Comparison of ENCODE assay signal across 8 cellular contexts in genomic region chr1:43946244-43947060, GRCh38. TPM values are rescaled to one million over a fixed set of nuclear protein-coding genes. Genes with fewer than 3 reads are reported as not detected.
DNase-seq lines count a peak whose midpoint lies in the region; ATAC-seq, FAIRE-seq and TF ChIP-seq lines count a peak whose summit lies in the region.

A gene with protein sequence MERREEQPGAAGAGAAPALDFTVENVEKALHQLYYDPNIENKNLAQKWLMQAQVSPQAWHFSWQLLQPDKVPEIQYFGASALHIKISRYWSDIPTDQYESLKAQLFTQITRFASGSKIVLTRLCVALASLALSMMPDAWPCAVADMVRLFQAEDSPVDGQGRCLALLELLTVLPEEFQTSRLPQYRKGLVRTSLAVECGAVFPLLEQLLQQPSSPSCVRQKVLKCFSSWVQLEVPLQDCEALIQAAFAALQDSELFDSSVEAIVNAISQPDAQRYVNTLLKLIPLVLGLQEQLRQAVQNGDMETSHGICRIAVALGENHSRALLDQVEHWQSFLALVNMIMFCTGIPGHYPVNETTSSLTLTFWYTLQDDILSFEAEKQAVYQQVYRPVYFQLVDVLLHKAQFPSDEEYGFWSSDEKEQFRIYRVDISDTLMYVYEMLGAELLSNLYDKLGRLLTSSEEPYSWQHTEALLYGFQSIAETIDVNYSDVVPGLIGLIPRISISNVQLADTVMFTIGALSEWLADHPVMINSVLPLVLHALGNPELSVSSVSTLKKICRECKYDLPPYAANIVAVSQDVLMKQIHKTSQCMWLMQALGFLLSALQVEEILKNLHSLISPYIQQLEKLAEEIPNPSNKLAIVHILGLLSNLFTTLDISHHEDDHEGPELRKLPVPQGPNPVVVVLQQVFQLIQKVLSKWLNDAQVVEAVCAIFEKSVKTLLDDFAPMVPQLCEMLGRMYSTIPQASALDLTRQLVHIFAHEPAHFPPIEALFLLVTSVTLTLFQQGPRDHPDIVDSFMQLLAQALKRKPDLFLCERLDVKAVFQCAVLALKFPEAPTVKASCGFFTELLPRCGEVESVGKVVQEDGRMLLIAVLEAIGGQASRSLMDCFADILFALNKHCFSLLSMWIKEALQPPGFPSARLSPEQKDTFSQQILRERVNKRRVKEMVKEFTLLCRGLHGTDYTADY (plus strand): TSS chr1:43946950. CDS start chr1:43947601, 651 bp downstream.

- TF ChIP-seq CTCF in prostate gland (IDR thresholded peaks at IDR 0.05) = peak; percentile 62 to 95 (median 80)

- H3K4me3 ChIP-seq in prostate gland (peak within 1 kb of the TSS; percentile 69 to 73), urinary bladder (ENCODE audit: low read depth, low read length) (peak within 1 kb of the TSS; percentile 67)

- intact Hi-C loops in left cardiac atrium (cut with DNase I) (no loop called here), prostate gland (cut with DNase I) (no loop called here)

- H3K4me1 ChIP-seq in prostate gland (replicated peaks) = peaks cover 17% of the 10 kb centered on the region
- H3K4me1 ChIP-seq in urinary bladder (ENCODE audit: insufficient read depth) = peaks cover 3% of the 10 kb centered on the region

- no peaks in the 10 kb centered on the region for H3K9me3 ChIP-seq in prostate gland

- no peaks in the 10 kb centered on the region for H3K27me3 ChIP-seq in prostate gland (replicated peaks; ENCODE audit: insufficient read depth)

- WGBS in prostate gland = under 1% methylated on average over 45 of the region's 73 CpGs
- under 1% methylated on average over 73 of the region's 73 CpGs for WGBS in urinary bladder

- DNase-seq in GM12892 (ENCODE audit: insufficient read length) (peak; percentile 99), NCI-H1436 (lab: John Stamatoyannopoulos, UW) (peak; percentile 94), T-helper 1 cell (peak; percentile 86 to 97 (median 90)), amniotic epithelial cell (ENCODE audit: low read depth) (peak; percentile 93), left cardiac atrium (peak; percentile 96), prostate gland (ENCODE audit: low spot score) (peak; percentile 94)

- TF ChIP-seq POLR2A in GM12892 (IDR thresholded peaks at IDR 0.05; ENCODE audit: low read depth, low read length) (peak; percentile 88), prostate gland (IDR thresholded peaks at IDR 0.05) (peak; percentile 50)

- H3K36me3 ChIP-seq in prostate gland = no peaks in the 10 kb centered on the region
- H3K36me3 ChIP-seq in urinary bladder (ENCODE audit: insufficient read depth) = peaks cover 2% of the 10 kb centered on the region

- FAIRE-seq in GM12892 (lab: Jason Lieb, UNC) = peak; percentile 98

- ATAC-seq in HG02840 (IDR thresholded peaks at IDR 0.05; ENCODE audit: low FRiP score, unreplicated experiment) (peak; percentile 87), left cardiac atrium (peak; percentile 97)

- H3K27ac ChIP-seq in prostate gland (peak within 1 kb of the TSS; percentile 92 to 94), urinary bladder (ENCODE audit: low read depth) (peak within 1 kb of the TSS; percentile 94)

RNA-seq across cellular contexts. Expression of the gene that starts here (rescaled TPM):
- polyA plus RNA-seq in GM12892 (2012; ENCODE audit: missing spikeins) = 8.2 TPM
- total RNA-seq in left cardiac atrium = 10 to 100 TPM; 26.7 to 30.1 TPM
- total RNA-seq in prostate gland = 10 to 100 TPM; 27.7 to 55.7 TPM
- 11.5 TPM for total RNA-seq in urinary bladder
- polyA plus RNA-seq in urinary bladder = 22.2 TPM

Comparison
In these comparisons a context has a peak if more than half of its experiments do, and no peak if none do; other contexts are left out.
1. Peak in every context shown above with its lines: DNase-seq, ATAC-seq, H3K4me3 ChIP-seq and H3K27ac ChIP-seq.